8 cellular contexts compared by ENCODE assay signal in the genomic region with DNA sequence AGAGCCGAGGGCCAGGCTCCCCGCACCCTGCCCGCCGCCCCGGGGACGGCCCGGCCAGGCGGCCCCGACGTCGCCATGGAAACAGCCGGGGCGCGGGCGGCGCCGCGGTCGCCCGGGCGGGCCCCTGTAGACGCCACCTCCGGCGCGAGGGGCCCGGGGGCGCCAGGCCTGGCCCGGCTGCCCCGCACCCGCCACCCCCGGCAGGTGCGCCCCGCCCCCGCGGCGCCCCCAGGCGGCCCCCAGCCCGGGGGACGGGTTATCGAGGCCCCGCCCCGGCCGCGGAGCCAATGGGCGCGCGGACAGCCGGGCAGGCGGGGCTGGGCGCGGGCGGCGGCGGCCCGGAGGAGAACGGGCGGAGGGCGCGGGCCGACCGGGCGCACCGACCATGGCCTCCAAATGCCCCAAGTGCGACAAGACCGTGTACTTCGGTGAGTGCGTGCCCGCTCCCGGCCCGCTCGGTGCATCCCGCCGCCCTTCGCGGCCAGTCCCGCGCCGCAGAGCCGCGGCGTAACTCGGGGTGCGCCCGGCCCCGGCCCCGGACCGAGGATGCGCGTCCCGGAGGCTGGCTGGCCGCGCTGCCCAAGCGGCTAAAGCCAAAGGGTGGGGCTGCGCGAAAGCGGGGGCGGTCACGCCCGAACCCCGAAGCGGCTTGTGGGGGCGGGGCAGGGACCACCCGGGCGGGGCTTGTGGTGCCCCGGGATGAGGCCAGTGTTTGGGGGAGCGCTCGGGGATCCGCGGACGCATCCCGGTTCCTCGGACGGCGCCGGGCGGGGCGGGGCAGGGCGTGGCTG. TPM values are rescaled to one million over a fixed set of nuclear protein-coding genes. Genes with fewer than 3 reads are reported as not detected.
DNase-seq lines count a peak whose midpoint lies in the region; ATAC-seq and TF ChIP-seq lines count a peak whose summit lies in the region.

A gene with protein sequence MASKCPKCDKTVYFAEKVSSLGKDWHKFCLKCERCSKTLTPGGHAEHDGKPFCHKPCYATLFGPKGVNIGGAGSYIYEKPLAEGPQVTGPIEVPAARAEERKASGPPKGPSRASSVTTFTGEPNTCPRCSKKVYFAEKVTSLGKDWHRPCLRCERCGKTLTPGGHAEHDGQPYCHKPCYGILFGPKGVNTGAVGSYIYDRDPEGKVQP (plus strand): TSS at position 344 of the 791 bp plus-strand sequence. CDS start 42 bp downstream, at position 386.

- WGBS in transverse colon (ENCODE audit: low coverage in 1 of 2), 2 donors: 1% methylated on average over 59 of the region's 118 CpGs; no CpG with 5 or more reads in 1 of the 2 donors

- no peaks in the 10 kb centered on the region for H3K9me3 Mint-ChIP-seq in Calu3 (ENCODE audit: low read depth, unreplicated experiment)
- H3K9me3 Mint-ChIP-seq in endothelial cell (ENCODE audit: unreplicated experiment): no peaks in the 10 kb centered on the region
- H3K9me3 Mint-ChIP-seq in mesothelial cell of epicardium: no peaks in the 10 kb centered on the region

- H3K4me1 Mint-ChIP-seq in Calu3 (ENCODE audit: low read depth, unreplicated experiment): peaks cover 17% of the 10 kb centered on the region
- H3K4me1 Mint-ChIP-seq in endothelial cell (ENCODE audit: unreplicated experiment): peaks cover 9% of the 10 kb centered on the region
- H3K4me1 Mint-ChIP-seq in mesothelial cell of epicardium: peaks cover 18% of the 10 kb centered on the region

- peak within 1 kb of the TSS; percentile 39 to 69 (median 65) for H3K4me3 ChIP-seq in transverse colon

- no peak for ATAC-seq in GM18909 (IDR thresholded peaks at IDR 0.05; ENCODE audit: poor library complexity, unreplicated experiment)
- ATAC-seq in HG03354 (IDR thresholded peaks at IDR 0.05; ENCODE audit: poor library complexity, severe bottlenecking, unreplicated experiment): no peak

- H3K4me3 Mint-ChIP-seq in Calu3 (ENCODE audit: low read depth, unreplicated experiment) (peak within 1 kb of the TSS; percentile 72), endothelial cell (ENCODE audit: unreplicated experiment) (peak within 1 kb of the TSS; percentile 82), mesothelial cell of epicardium (peak within 1 kb of the TSS; percentile 62)

- H3K9me3 ChIP-seq in transverse colon: no peaks in the 10 kb centered on the region

- in situ Hi-C loops in transverse colon (cut with MboI; ENCODE audit: low pct_ligation_motif_present in 1 of 4, low pct_unique_long_range_greater_than_20kb in 1 of 4, low sequenced_read_pairs in 3 of 4): no loop called here

- no peaks in the 10 kb centered on the region for H3K27me3 Mint-ChIP-seq in Calu3 (ENCODE audit: unreplicated experiment)
- peaks cover 15% of the 10 kb centered on the region for H3K27me3 Mint-ChIP-seq in endothelial cell (ENCODE audit: unreplicated experiment)
- peaks cover 26% of the 10 kb centered on the region for H3K27me3 Mint-ChIP-seq in mesothelial cell of epicardium (ENCODE audit: low read depth)

- TF ChIP-seq EP300 in transverse colon (IDR thresholded peaks at IDR 0.05; ENCODE audit: low read depth): no peak

- peak within 1 kb of the TSS; percentile 71 to 90 (median 80) for H3K27ac ChIP-seq in transverse colon

- no peak for TF ChIP-seq POLR2A in transverse colon (IDR thresholded peaks at IDR 0.05)

- peaks cover 58% of the 10 kb centered on the region for H3K27me3 ChIP-seq in transverse colon

- H3K27ac Mint-ChIP-seq in Calu3 (ENCODE audit: unreplicated experiment): peak within 1 kb of the TSS; percentile 61
- H3K27ac Mint-ChIP-seq in endothelial cell (ENCODE audit: unreplicated experiment): peak within 1 kb of the TSS; percentile 24
- H3K27ac Mint-ChIP-seq in mesothelial cell of epicardium: no peak within 1 kb of the TSS

- CTCF ChIA-PET in Calu3 (lab: Charles Lee): no interaction called here

- TF ChIP-seq CTCF in Calu3 (IDR thresholded peaks at IDR 0.05; ENCODE audit: unreplicated experiment): no peak
- no peak for TF ChIP-seq CTCF in endothelial cell (IDR thresholded peaks at IDR 0.05; ENCODE audit: unreplicated experiment)
- no peak for TF ChIP-seq CTCF in mesothelial cell of epicardium (IDR thresholded peaks at IDR 0.05; ENCODE audit: unreplicated experiment)
- no peak for TF ChIP-seq CTCF in transverse colon (IDR thresholded peaks at IDR 0.05)

- intact Hi-C loops in Calu3 (cut with micrococcal nuclease; ENCODE audit: unreplicated experiment) (no loop called here), transverse colon (cut with DNase I; ENCODE audit: low total_unique reads) (no loop called here)

- DNase-seq in Calu3 (peak; percentile 81), HT1080 (ENCODE audit: low read depth) (no peak), T-helper 9 cell (peak; percentile 52), endothelial cell (ENCODE audit: low spot score) (peak; percentile 68), mesothelial cell of epicardium (ENCODE audit: low spot score in 2 of 2, unreplicated experiment in 2 of 2) (peak in 1 of 2 experiments; percentile 62), transverse colon (no peak)

- no TSS peak for BruUV-seq in Calu3 (replicated peaks; lab: Mats Ljungman, UMichigan)

- H3K36me3 Mint-ChIP-seq in Calu3 (ENCODE audit: insufficient read depth, unreplicated experiment) (peaks cover 56% of the 10 kb centered on the region), endothelial cell (ENCODE audit: low read depth, unreplicated experiment) (peaks cover under 1% of the 10 kb centered on the region), mesothelial cell of epicardium (no peaks in the 10 kb centered on the region)

- H3K4me1 ChIP-seq in transverse colon: peaks cover 25 to 60% (median 44%) of the 10 kb centered on the region in 4 donors

- H3K36me3 ChIP-seq in transverse colon: no peaks in the 10 kb centered on the region

RNA-seq across cellular contexts. Expression of the gene that starts here (rescaled TPM):
- 70.1 and 71.8 TPM in 2 replicates for total RNA-seq in Calu3 (2022)
- 99.3 and 127 TPM in 2 replicates for total RNA-seq in HT1080 (2014; rRNA removed; shearing (Covaris generic))
- 150 and 193 TPM in 2 replicates for polyA plus RNA-seq in HT1080 (2015; cell fraction: cytosol; rRNA removed)
- 69.0 and 94.3 TPM in 2 replicates for polyA plus RNA-seq in HT1080 (2015; cell fraction: nucleus; rRNA removed)
- total RNA-seq in endothelial cell (ENCODE audit: unreplicated experiment): 67.4 TPM
- total RNA-seq in mesothelial cell of epicardium: 19.2 to 20.9 TPM (median 19.4 TPM) in 3 replicates
- 10 to 100 TPM; 11.2 to 67.3 (median 22.4) TPM for total RNA-seq in transverse colon

Comparison
In these comparisons a context has a peak if more than half of its experiments do, and no peak if none do; other contexts are left out.
1. DNase-seq: peak in Calu3 (single experiment), T-helper 9 cell (single experiment) and endothelial cell (single experiment); none in HT1080 (single experiment) and transverse colon (single experiment).
2. Peak in every context shown above with its lines, with median percentiles within 50 percentile points of each other: H3K4me3 Mint-ChIP-seq.